ENCODE assay signal across 11 cellular contexts in the genomic region with DNA sequence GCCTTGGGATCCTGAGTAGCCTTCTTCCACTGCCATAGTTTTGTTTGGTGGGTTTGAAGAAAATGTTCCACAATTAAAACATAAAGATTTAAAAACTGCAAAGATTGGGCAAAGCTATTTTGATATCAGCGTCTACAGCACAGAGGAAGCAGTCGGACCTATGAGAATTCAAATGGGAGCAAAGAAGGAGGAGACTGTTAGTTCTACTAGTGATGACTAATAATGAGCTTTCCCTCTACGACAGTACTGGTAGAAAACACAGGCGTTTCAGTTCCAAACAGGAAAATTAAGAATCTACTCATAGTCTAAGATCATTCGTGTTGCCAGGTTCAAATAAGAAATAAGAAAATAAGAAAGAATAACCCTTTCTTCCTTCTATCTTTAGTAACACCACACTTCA.
DNase-seq lines count a peak whose midpoint lies in the region; ATAC-seq lines count a peak whose summit lies in the region.
"Had no signal": no experiment of that assay in that cellular context is flagged by ENCODE, and none has a peak within 500 bp of the region (broad histone marks: within the 10 kb centered on the region; RNA-seq: fewer than 3 reads in every experiment).

No MANE protein-coding gene starts in this region.

- peaks cover 14% of the 10 kb centered on the region for H3K9me3 Mint-ChIP-seq in activated CD4-positive, alpha-beta T cell treated with anti-CD3 and anti-CD28 coated beads, Interleukin-2, amount 10 ng/mL, durations not matched to agents 24 days and 14 days
- H3K9me3 Mint-ChIP-seq: effector memory CD8-positive, alpha-beta T cell had no signal

- H3K36me3 Mint-ChIP-seq in activated CD4-positive, alpha-beta T cell treated with anti-CD3 and anti-CD28 coated beads, Interleukin-2, amount 10 ng/mL, durations not matched to agents 24 days and 14 days (ENCODE audit: low read depth) = peaks cover 48% of the 10 kb centered on the region
- peaks cover 4% of the 10 kb centered on the region for H3K36me3 Mint-ChIP-seq in T-helper 17 cell (ENCODE audit: low read depth)

- intact Hi-C loops in activated CD4-positive, alpha-beta T cell treated with anti-CD3 and anti-CD28 coated beads, Interleukin-2, amount 10 ng/mL, durations not matched to agents 24 days and 14 days (cut with micrococcal nuclease) = loop anchor here (2.0 kb wide), 1 partner anchor 62 kb away; no protein-coding TSS in a partner anchor

- H3K27me3 Mint-ChIP-seq in activated CD4-positive, alpha-beta T cell treated with anti-CD3 and anti-CD28 coated beads, Interleukin-2, amount 10 ng/mL, durations not matched to agents 24 days and 14 days = no peaks in the 10 kb centered on the region
- no peaks in the 10 kb centered on the region for H3K27me3 Mint-ChIP-seq in T-helper 17 cell
- H3K27me3 Mint-ChIP-seq: effector memory CD8-positive, alpha-beta T cell had no signal

- no peaks in the 10 kb centered on the region for H3K9me3 ChIP-seq in T-helper 17 cell (ENCODE audit: control insufficient read depth, low read length, poor library complexity, severe bottlenecking)
- H3K9me3 ChIP-seq: SJCRH30 had no signal

- peak overlapping the region; percentile 91 for H3K27ac Mint-ChIP-seq in activated CD4-positive, alpha-beta T cell treated with anti-CD3 and anti-CD28 coated beads, Interleukin-2, amount 10 ng/mL, durations not matched to agents 24 days and 14 days
- no peak overlapping the region for H3K27ac Mint-ChIP-seq in T-helper 17 cell

- peaks cover 50% of the 10 kb centered on the region for H3K4me1 Mint-ChIP-seq in activated CD4-positive, alpha-beta T cell treated with anti-CD3 and anti-CD28 coated beads, Interleukin-2, amount 10 ng/mL, durations not matched to agents 24 days and 14 days
- peaks cover 5% of the 10 kb centered on the region for H3K4me1 Mint-ChIP-seq in T-helper 17 cell

- no peak for DNase-seq in activated CD4-positive, alpha-beta T cell treated with anti-CD3 and anti-CD28 coated beads, Interleukin-2, amount 10 ng/mL, durations not matched to agents 24 days and 14 days
- DNase-seq in activated CD4-positive, alpha-beta T cell treated with anti-CD3 and anti-CD28 coated beads for 48 hours = no peak
- DNase-seq in iris pigment epithelial cell (ENCODE audit: low read depth) = peak; percentile 23
- DNase-seq in T-helper 17 cell = no peak
- no peak for DNase-seq in NCI-H1694 treated with DMSO at 0.1 percent for 48 hours (lab: John Stamatoyannopoulos, UW)
- DNase-seq in activated CD4-positive, alpha-beta T cell treated with anti-CD3 and anti-CD28 coated beads for 1 hour = no peak
- DNase-seq: effector memory CD8-positive, alpha-beta T cell; left colon; SJCRH30 had no signal

- ATAC-seq in GM21576 (IDR thresholded peaks at IDR 0.05; ENCODE audit: unreplicated experiment) (peak; percentile 90), HG03280 (IDR thresholded peaks at IDR 0.05; ENCODE audit: unreplicated experiment) (peak; percentile 75), T-helper 17 cell (no peak)
- ATAC-seq: effector memory CD8-positive, alpha-beta T cell; left colon had no signal

- H3K4me3 Mint-ChIP-seq in activated CD4-positive, alpha-beta T cell treated with anti-CD3 and anti-CD28 coated beads, Interleukin-2, amount 10 ng/mL, durations not matched to agents 24 days and 14 days = peak overlapping the region; percentile 79
- H3K4me3 Mint-ChIP-seq in T-helper 17 cell = no peak overlapping the region
- H3K4me3 Mint-ChIP-seq: effector memory CD8-positive, alpha-beta T cell had no signal
